Comparison of ENCODE assay signal across 11 cellular contexts in the genomic region with DNA sequence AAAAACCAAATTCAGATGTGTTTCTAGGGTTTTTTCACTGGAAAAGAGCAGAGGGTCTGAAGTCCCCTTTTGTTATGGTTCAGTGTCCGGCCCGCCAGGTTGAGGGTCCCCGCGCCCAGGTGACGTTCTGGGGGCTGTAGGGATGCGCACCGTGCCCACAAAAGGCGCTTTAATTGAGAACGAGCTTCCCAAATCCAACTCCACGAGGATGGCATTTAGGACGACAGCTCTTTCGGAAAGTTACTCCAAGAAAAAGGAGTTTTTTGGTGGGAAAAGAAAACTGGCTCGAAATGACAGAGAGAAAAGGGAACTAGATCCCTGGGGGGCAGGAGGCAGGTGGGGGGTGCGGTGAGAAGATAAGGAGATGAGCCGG.
DNase-seq lines count a peak whose midpoint lies in the region; ATAC-seq and TF ChIP-seq lines count a peak whose summit lies in the region.
"Had no signal": no experiment of that assay in that cellular context is flagged by ENCODE, and none has a peak within 500 bp of the region (broad histone marks: within the 10 kb centered on the region; RNA-seq: fewer than 3 reads in every experiment).

No MANE protein-coding gene starts in this region.

- no peak overlapping the region for H3K27ac Mint-ChIP-seq in T-helper 2 cell treated with Interferon-gamma antibody and Interleukin-4, amounts not matched to agents 5 μg/mL and 100 μg/mL, for 36 hours

- H3K27me3 ChIP-seq in BLaER1 (peaks cover 100% of the 10 kb centered on the region), adipocyte (replicated peaks; ENCODE audit: control insufficient read depth, insufficient read depth, low read length) (no peaks in the 10 kb centered on the region), rectal smooth muscle tissue (ENCODE audit: control insufficient read depth, insufficient read depth, low read length) (peaks cover 6% of the 10 kb centered on the region)

- H3K4me1 ChIP-seq in BLaER1 (peaks cover 31% of the 10 kb centered on the region), adipocyte (ENCODE audit: control insufficient read depth, insufficient read depth, low read length) (peaks cover 44% of the 10 kb centered on the region), rectal smooth muscle tissue (ENCODE audit: control insufficient read depth, insufficient read depth, low read length) (peaks cover 21% of the 10 kb centered on the region)

- no peaks in the 10 kb centered on the region for H3K9me3 ChIP-seq in BLaER1
- no peaks in the 10 kb centered on the region for H3K9me3 ChIP-seq in adipocyte (ENCODE audit: control insufficient read depth, low read length)
- H3K9me3 ChIP-seq: mucosa of descending colon had no signal

- no peak for TF ChIP-seq CTCF in foreskin fibroblast (IDR thresholded peaks at IDR 0.05; ENCODE audit: low read depth, low read length)

- H3K4me2 ChIP-seq in BLaER1, result peak overlapping the region; percentile 59

- no peak overlapping the region for H3K27ac ChIP-seq in BLaER1
- H3K27ac ChIP-seq in rectal smooth muscle tissue (ENCODE audit: low read depth, low read length), result no peak overlapping the region

- H3K27me3 Mint-ChIP-seq in T-helper 2 cell treated with Interferon-gamma antibody and Interleukin-4, amounts not matched to agents 5 μg/mL and 100 μg/mL, for 36 hours (ENCODE audit: low read depth), result peaks cover 81% of the 10 kb centered on the region

- H3K9me3 Mint-ChIP-seq in T-helper 2 cell treated with Interferon-gamma antibody and Interleukin-4, amounts not matched to agents 5 μg/mL and 100 μg/mL, for 36 hours, result no peaks in the 10 kb centered on the region

- no peak for ATAC-seq in GM19455 (IDR thresholded peaks at IDR 0.05; ENCODE audit: unreplicated experiment)
- ATAC-seq: mucosa of descending colon had no signal

- DNase-seq in adipocyte (ENCODE audit: low read depth) (no peak), foreskin fibroblast (no peak), NCI-H2107 (lab: John Stamatoyannopoulos, UW) (no peak), germinal center (ENCODE audit: low spot score) (no peak)
- no peak for DNase-seq in T-helper 2 cell treated with Interferon-gamma antibody and Interleukin-4, amounts not matched to agents 5 μg/mL and 100 μg/mL, for 36 hours (ENCODE audit: low spot score)
- DNase-seq: activated CD4-positive, CD25-positive, alpha-beta regulatory T cell; NCI-H1694 had no signal

- no peaks in the 10 kb centered on the region for H3K36me3 Mint-ChIP-seq in T-helper 2 cell treated with Interferon-gamma antibody and Interleukin-4, amounts not matched to agents 5 μg/mL and 100 μg/mL, for 36 hours (ENCODE audit: low read depth)

- H3K9ac ChIP-seq in BLaER1 (no peak overlapping the region), adipocyte (ENCODE audit: low read length) (peak overlapping the region; percentile 59), rectal smooth muscle tissue (ENCODE audit: low read length) (no peak overlapping the region)

- no peak overlapping the region for H3K4me3 Mint-ChIP-seq in T-helper 2 cell treated with Interferon-gamma antibody and Interleukin-4, amounts not matched to agents 5 μg/mL and 100 μg/mL, for 36 hours

- 0 out of 2 replicates have a peak overlapping the region, but pooled peaks have one; percentile 12 for H3K4me3 ChIP-seq in BLaER1
- peak overlapping the region; percentile 71 for H3K4me3 ChIP-seq in adipocyte (ENCODE audit: low read length)
- peak overlapping the region; percentile 26 to 28 for H3K4me3 ChIP-seq in foreskin fibroblast (ENCODE audit: low read depth in 1 of 2, low read length in 2 of 2)
- H3K4me3 ChIP-seq in rectal smooth muscle tissue (ENCODE audit: low read length), result peak overlapping the region; percentile 16
- H3K4me3 ChIP-seq: mucosa of descending colon had no signal

- H4K20me1 ChIP-seq in BLaER1, result peaks cover 92% of the 10 kb centered on the region

- peaks cover 8% of the 10 kb centered on the region for H3K4me1 Mint-ChIP-seq in T-helper 2 cell treated with Interferon-gamma antibody and Interleukin-4, amounts not matched to agents 5 μg/mL and 100 μg/mL, for 36 hours (ENCODE audit: low read depth)

- H3K36me3 ChIP-seq in BLaER1, result no peaks in the 10 kb centered on the region
- no peaks in the 10 kb centered on the region for H3K36me3 ChIP-seq in adipocyte (ENCODE audit: control insufficient read depth, insufficient read depth, low read length, severe bottlenecking)
- H3K36me3 ChIP-seq in rectal smooth muscle tissue (ENCODE audit: control insufficient read depth, insufficient read depth, low read length), result no peaks in the 10 kb centered on the region

Comparison
In these comparisons a context has a peak if more than half of its experiments do, and no peak if none do; other contexts are left out.
1. H3K4me3 ChIP-seq: peak in every context shown above with its lines; median percentile 71 in adipocyte; 27 in foreskin fibroblast; 16 in rectal smooth muscle tissue; 12 in BLaER1.